ENCODE assay signal across 14 cellular contexts in the genomic region with DNA sequence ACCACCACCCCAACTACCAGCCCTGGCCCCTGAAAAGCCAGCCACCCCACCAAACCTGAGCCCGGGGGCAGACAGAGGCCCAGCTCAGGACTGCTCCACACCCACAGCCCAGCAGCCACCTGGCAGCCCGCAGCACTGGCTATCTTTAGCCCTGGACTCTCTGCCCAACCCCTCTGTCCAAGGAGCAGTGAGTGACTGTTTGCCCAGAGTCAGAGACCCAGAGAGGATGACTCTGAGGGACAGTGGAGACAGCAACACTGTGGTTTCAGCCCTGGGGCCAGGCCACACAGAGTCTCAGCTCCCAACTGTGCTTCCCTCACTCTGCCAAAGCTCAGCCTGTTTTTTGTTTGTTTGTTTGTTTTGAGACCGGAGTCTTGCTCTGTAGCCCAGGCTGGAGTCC. TPM values are rescaled to one million over a fixed set of nuclear protein-coding genes. Genes with fewer than 3 reads are reported as not detected.
A peak's percentile ranks its signal among the peaks of the same experiment; 100 is the strongest.
DNase-seq lines count a peak whose midpoint lies in the region; ATAC-seq, FAIRE-seq and TF ChIP-seq lines count a peak whose summit lies in the region.
"Had no signal": no experiment of that assay in that cellular context is flagged by ENCODE, and none has a peak within 500 bp of the region (broad histone marks: within the 10 kb centered on the region; RNA-seq: fewer than 3 reads in every experiment).

No MANE protein-coding gene starts in this region.

- H3K9me3 Mint-ChIP-seq in naive thymus-derived CD4-positive, alpha-beta T cell: no peaks in the 10 kb centered on the region
- no peaks in the 10 kb centered on the region for H3K9me3 Mint-ChIP-seq in WTC11

- TF ChIP-seq POLR2A in GM12878 (IDR thresholded peaks at IDR 0.05; ENCODE audit: low read depth, low read length): no peak

- TF ChIP-seq RAD21 in GM12878 (IDR thresholded peaks at IDR 0.05; ENCODE audit: insufficient read depth, low read depth, low read length): no peak

- intact Hi-C loops in heart right ventricle (cut with DNase I) (no loop called here), left ventricle myocardium inferior (cut with micrococcal nuclease) (no loop called here), GM12878 (cut with micrococcal nuclease; ENCODE audit: unreplicated experiment) (no loop called here)
- intact Hi-C loops in naive thymus-derived CD4-positive, alpha-beta T cell (cut with micrococcal nuclease): no loop called here

- RAD21 ChIA-PET in GM12878 (lab: Charles Lee; ENCODE audit: unreplicated experiment): interaction anchor here (1.0 to 1.6 kb wide), 3 partner anchors 9 to 33 kb away, joined by 3 to 5 read pairs (median 4); partner anchors contain the start of gene BIN1

- H3K9me3 ChIP-seq in heart right ventricle (no peaks in the 10 kb centered on the region), left ventricle myocardium inferior (replicated peaks) (no peaks in the 10 kb centered on the region), GM12878 (replicated peaks; ENCODE audit: control insufficient read depth, insufficient read depth, low read length) (no peaks in the 10 kb centered on the region)
- no peaks in the 10 kb centered on the region for H3K9me3 ChIP-seq in naive thymus-derived CD4-positive, alpha-beta T cell (ENCODE audit: control insufficient read depth in 2 of 3, low read length in 3 of 3)
- H3K9me3 ChIP-seq: neutrophil had no signal

- no peaks in the 10 kb centered on the region for H4K20me1 ChIP-seq in GM12878 (ENCODE audit: control insufficient read depth, insufficient read depth)

- H3K4me1 ChIP-seq in heart right ventricle: peaks cover 0 to 22% (median 5%) of the 10 kb centered on the region in 9 donors
- H3K4me1 ChIP-seq in left ventricle myocardium inferior: peaks cover 8% of the 10 kb centered on the region
- peaks cover 4% of the 10 kb centered on the region; the same call in 1 of the 2 replicates for H3K4me1 ChIP-seq in GM12878 (ENCODE audit: control insufficient read depth, insufficient read depth, low read length)
- H3K4me1 ChIP-seq in naive thymus-derived CD4-positive, alpha-beta T cell (ENCODE audit: control insufficient read depth in 2 of 2, insufficient read depth in 2 of 2, low read length in 2 of 2): peaks cover 26 to 34% of the 10 kb centered on the region in 2 donors

- TF ChIP-seq CTCF in heart right ventricle (IDR thresholded peaks at IDR 0.05) (no peak), left ventricle myocardium inferior (IDR thresholded peaks at IDR 0.05; ENCODE audit: borderline replicate concordance) (no peak), GM12878 (IDR thresholded peaks at IDR 0.05 in 2 of 3, conservative IDR thresholded peaks at IDR 0.05 in 1 of 3; ENCODE audit: control insufficient read depth in 2 of 3, extremely low read depth in 1 of 3, insufficient read depth in 1 of 3, low read depth in 3 of 3, low read length in 3 of 3) (no peak), WTC11 (IDR thresholded peaks at IDR 0.05) (no peak)

- H3K4me3 Mint-ChIP-seq in naive thymus-derived CD4-positive, alpha-beta T cell: peak overlapping the region in 1 of 10 donors; percentile 23
- no peak overlapping the region for H3K4me3 Mint-ChIP-seq in WTC11

- SMC1A ChIA-PET in GM12878 (lab: Charles Lee; ENCODE audit: uncharacterized antibody, unreplicated experiment): interaction anchor here (3.6 kb wide), 1 partner anchor 12 kb away, joined by 18 read pairs; no protein-coding TSS in a partner anchor

- no peak for DNase-seq in heart right ventricle
- no peak for DNase-seq in left ventricle myocardium inferior
- DNase-seq in GM12878 (ENCODE audit: low read depth, low spot score): no peak
- DNase-seq in naive thymus-derived CD4-positive, alpha-beta T cell: no peak
- no peak for DNase-seq in islet precursor cell
- no peak for DNase-seq in WTC11 (ENCODE audit: low spot score)
- no peak for DNase-seq in NCI-H2107 (lab: John Stamatoyannopoulos, UW)
- no peak for DNase-seq in stimulated activated CD4-positive, alpha-beta T cell treated with anti-CD3 and anti-CD28 coated beads, Interleukin-4, amount 100 ng/mL, for 4 hours
- DNase-seq: H7; NCI-H1417; stimulated activated CD8-positive, alpha-beta memory T cell treated with anti-CD3 and anti-CD28 coated beads, Interleukin-4, amount 100 ng/mL, for 48 hours had no signal

- H3K27ac ChIP-seq in heart right ventricle (no peak overlapping the region), left ventricle myocardium inferior (replicated peaks) (no peak overlapping the region), GM12878 (ENCODE audit: control insufficient read depth, insufficient read depth) (no peak overlapping the region)
- H3K27ac ChIP-seq in naive thymus-derived CD4-positive, alpha-beta T cell (ENCODE audit: low read depth, low read length): no peak overlapping the region
- H3K27ac ChIP-seq: cardiac muscle cell, neutrophil had no signal

- no peak for TF ChIP-seq EP300 in GM12878 (IDR thresholded peaks at IDR 0.05; ENCODE audit: borderline replicate concordance in 1 of 2, control insufficient read depth in 1 of 2, low read depth in 2 of 2, low read length in 2 of 2)

- peak in 6 of 8 donors; percentile 12 to 67 (median 44) for ATAC-seq in heart right ventricle
- ATAC-seq in GM12878: peak; percentile 48
- no peak for ATAC-seq in naive thymus-derived CD4-positive, alpha-beta T cell
- ATAC-seq in WTC11: no peak

- no peak for FAIRE-seq in GM12878 (lab: Jason Lieb, UNC)
- FAIRE-seq: G401.6 had no signal

- CTCF ChIA-PET in GM12878 (lab: Yijun Ruan, JAX) (interaction anchor here (1.7 kb wide), 1 partner anchor 11 kb away, joined by 7 read pairs; no protein-coding TSS in a partner anchor), WTC11 (lab: Charles Lee) (interaction anchor here (0.9 to 1.4 kb wide), 3 partner anchors 33 to 123 kb away, joined by 3 to 4 read pairs (median 3); partner anchors contain the start of gene BIN1)
- CTCF ChIA-PET in naive thymus-derived CD4-positive, alpha-beta T cell (lab: Charles Lee): no interaction called here

- H3K79me2 ChIP-seq in GM12878 (ENCODE audit: control insufficient read depth, insufficient read depth, low read length): no peaks in the 10 kb centered on the region

- H3K9ac ChIP-seq in GM12878 (ENCODE audit: control insufficient read depth, insufficient read depth, low read length): no peak overlapping the region

- H3K4me1 Mint-ChIP-seq in naive thymus-derived CD4-positive, alpha-beta T cell: peaks cover 30 to 70% (median 40%) of the 10 kb centered on the region in 7 donors
- H3K4me1 Mint-ChIP-seq in WTC11: peaks cover 14% of the 10 kb centered on the region; the same call in 1 of the 2 replicates

- no peak overlapping the region for H3K4me2 ChIP-seq in GM12878 (ENCODE audit: control insufficient read depth, insufficient read depth)

- peaks cover 3 to 16% (median 7%) of the 10 kb centered on the region in 5 donors for H3K36me3 Mint-ChIP-seq in naive thymus-derived CD4-positive, alpha-beta T cell
- H3K36me3 Mint-ChIP-seq in WTC11: no peaks in the 10 kb centered on the region

- no peak overlapping the region for H3K4me3 ChIP-seq in heart right ventricle
- H3K4me3 ChIP-seq in left ventricle myocardium inferior: no peak overlapping the region
- H3K4me3 ChIP-seq in GM12878: no peak overlapping the region
- no peak overlapping the region for H3K4me3 ChIP-seq in naive thymus-derived CD4-positive, alpha-beta T cell (ENCODE audit: low read length)
- H3K4me3 ChIP-seq: cardiac muscle cell had no signal

- H3K27me3 ChIP-seq in heart right ventricle: no peaks in the 10 kb centered on the region
- no peaks in the 10 kb centered on the region for H3K27me3 ChIP-seq in left ventricle myocardium inferior (ENCODE audit: low read depth)
- H3K27me3 ChIP-seq in GM12878 (replicated peaks in 1 of 2; ENCODE audit: control insufficient read depth in 2 of 2, insufficient read depth in 2 of 2, low read length in 1 of 2): no peaks in the 10 kb centered on the region
- no peaks in the 10 kb centered on the region for H3K27me3 ChIP-seq in naive thymus-derived CD4-positive, alpha-beta T cell (ENCODE audit: control insufficient read depth in 2 of 2, insufficient read depth in 2 of 2, low read length in 2 of 2)
- H3K27me3 ChIP-seq: neutrophil had no signal

- H3K27me3 Mint-ChIP-seq in naive thymus-derived CD4-positive, alpha-beta T cell: no peaks in the 10 kb centered on the region
- no peaks in the 10 kb centered on the region for H3K27me3 Mint-ChIP-seq in WTC11 (ENCODE audit: low read depth)

- in situ Hi-C loops in GM12878 (cut with MboI): no loop called here

- H3K36me3 ChIP-seq in heart right ventricle (peaks cover 0 to 9% (median 0%) of the 10 kb centered on the region in 9 donors), left ventricle myocardium inferior (no peaks in the 10 kb centered on the region), GM12878 (ENCODE audit: control insufficient read depth in 2 of 2, insufficient read depth in 2 of 2, low read length in 1 of 2) (no peaks in the 10 kb centered on the region; a peak in 1 of 4 replicates)
- H3K36me3 ChIP-seq in naive thymus-derived CD4-positive, alpha-beta T cell (ENCODE audit: control insufficient read depth in 2 of 3, insufficient read depth in 3 of 3, low read length in 3 of 3): peaks cover 0 to 76% (median 18%) of the 10 kb centered on the region in 3 experiments
- H3K36me3 ChIP-seq: cardiac muscle cell, neutrophil had no signal

- POLR2A ChIA-PET in GM12878 (lab: Charles Lee): interaction anchor here (2.0 kb wide), 1 partner anchor 9 kb away, joined by 5 read pairs; no protein-coding TSS in a partner anchor
- POLR2A ChIA-PET in naive thymus-derived CD4-positive, alpha-beta T cell (lab: Charles Lee): no interaction called here
- POLR2A ChIA-PET in WTC11 (lab: Charles Lee): no interaction called here

- BruUV-seq in GM12878 (replicated peaks; lab: Mats Ljungman, UMichigan): no TSS peak

- peak overlapping the region in 8 of 9 donors; percentile 65 to 86 (median 76) for H3K27ac Mint-ChIP-seq in naive thymus-derived CD4-positive, alpha-beta T cell
- H3K27ac Mint-ChIP-seq in WTC11: no peak overlapping the region

- 62 to 73% methylated on average over 3 of the region's 3 CpGs for WGBS in heart right ventricle, 2 donors
- WGBS in GM12878 (ENCODE audit: insufficient coverage, insufficient replicate concordance, low lambda C conversion rate, missing lambda C conversion rate): 72% methylated on average over 3 of the region's 3 CpGs

- no peak overlapping the region for H2AFZ ChIP-seq in GM12878 (ENCODE audit: control insufficient read depth, low read depth, low read length)

RNA-seq across cellular contexts. Expression of gene BIN1, which starts 32.6 kb away (rescaled TPM):
- total RNA-seq in heart right ventricle (10 to 100 TPM; 11.9 to 21.7 (median 16.5) TPM), left ventricle myocardium inferior (15.8 TPM), GM12878 (2014; rRNA removed) (16.1 and 21.3 TPM in 2 replicates), GM12878 (2014; rRNA removed; fragmentation: Illumina TruSeq; extraction: Trizol) (6.3 and 9.6 TPM in 2 replicates), GM12878 (2021) (21.0 TPM in 2 replicates), WTC11 (2021) (38.9 to 42.5 TPM (median 41.6 TPM) in 3 replicates)
- polyA plus RNA-seq in heart right ventricle (10 to 100 TPM in 1 of 2 donors, 1 to 10 TPM in 1; 8.4 to 10.9 TPM), GM12878 (2011; rRNA removed) (1.3 and 2.2 TPM in 2 replicates), GM12878 (2014; fragmentation: Illumina TruSeq; extraction: Trizol) (2.7 and 6.7 TPM in 2 replicates), GM12878 (2014; fragmentation: Nextera tagmentation; extraction: Ambion mirVana) (under 1 TPM; 0.32 to 0.91 TPM), GM12878 (2014; rRNA removed) (12.7 and 20.5 TPM in 2 replicates), GM12878 (2016; fragmentation: Nextera tagmentation; extraction: Ambion mirVana) (10 to 100 TPM; 15.8 to 16.8 TPM)
- total RNA-seq in GM12878 (2013; cell fraction: nucleolus; rRNA removed): 12.6 and 12.8 TPM in 2 replicates
- 11.7 TPM for polyA plus RNA-seq in GM12878 (2011; ENCODE audit: low read depth)
- 2.6 and 3.7 TPM in 2 replicates for polyA plus RNA-seq in GM12878 (2011; cell fraction: cytosol; rRNA removed)
- 7.8 and 7.9 TPM in 2 replicates for polyA plus RNA-seq in GM12878 (2011; cell fraction: nucleus; rRNA removed)
- polyA plus RNA-seq in GM12878 (2012): 36.1 and 36.8 TPM in 2 replicates
- polyA minus RNA-seq in GM12878 (2011; rRNA and poly(A)+ RNA removed): 1.8 and 3.0 TPM in 2 replicates
- 0.80 and 2.8 TPM in 2 replicates for polyA minus RNA-seq in GM12878 (2011; cell fraction: cytosol; rRNA and poly(A)+ RNA removed)
- 1.8 and 3.1 TPM in 2 replicates for polyA minus RNA-seq in GM12878 (2011; cell fraction: nucleus; rRNA and poly(A)+ RNA removed)
- 100 to 1,000 TPM; 103 to 120 (median 109) TPM for total RNA-seq in naive thymus-derived CD4-positive, alpha-beta T cell
- 100 to 1,000 TPM; 158 to 161 TPM for polyA plus RNA-seq in naive thymus-derived CD4-positive, alpha-beta T cell

Comparison
In these comparisons a context has a peak if more than half of its experiments do, and no peak if none do; other contexts are left out.
1. ATAC-seq: peak in heart right ventricle (6 of 8) and GM12878 (single experiment); none in naive thymus-derived CD4-positive, alpha-beta T cell (single experiment) and WTC11 (single experiment).